Comparison of ENCODE assay signal across 1 cellular context in genomic region chr1:229506633-229507032, GRCh38.
TF ChIP-seq lines count a peak whose summit lies in the region.

No MANE protein-coding gene starts in this region.

TF ChIP-seq in K562, 482 proteins besides CTCF, POLR2A, EP300 and RAD21:
- TF ChIP-seq ZBTB40 (IDR thresholded peaks at IDR 0.05) (peak; percentile 22; the same call in 1 of the 2 replicates), ZBTB40 (CRISPR knock-in tag; IDR thresholded peaks at IDR 0.05) (no peak), ZNF384 (IDR thresholded peaks at IDR 0.05; ENCODE audit: low read depth, low read length) (peak; percentile 54), ZNF217 (CRISPR knock-in tag; IDR thresholded peaks at IDR 0.05) (no peak)
